Comparison of ENCODE assay signal across 19 cellular contexts in genomic region chr2:85711578-85712060, GRCh38. TPM values are rescaled to one million over a fixed set of nuclear protein-coding genes. Genes with fewer than 3 reads are reported as not detected.
DNase-seq lines count a peak whose midpoint lies in the region; TF ChIP-seq lines count a peak whose summit lies in the region.
"Had no signal": no experiment of that assay in that cellular context is flagged by ENCODE, and none has a peak within 500 bp of the region (broad histone marks: within the 10 kb centered on the region; RNA-seq: fewer than 3 reads in every experiment).

No MANE protein-coding gene starts in this region.

- no peak for TF ChIP-seq CTCF in dorsolateral prefrontal cortex (IDR thresholded peaks at IDR 0.05 in 54 of 56, conservative IDR thresholded peaks at IDR 0.05 in 2 of 56; ENCODE audit: low read depth in 1 of 56, partially characterized antibody in 56 of 56)
- no peak for TF ChIP-seq CTCF in osteoblast (IDR thresholded peaks at IDR 0.05; ENCODE audit: extremely low read depth, low read depth, low read length)
- TF ChIP-seq CTCF in tibial artery (IDR thresholded peaks at IDR 0.05): no peak

- H3K79me2 ChIP-seq in osteoblast (ENCODE audit: insufficient read depth, low read length): no peaks in the 10 kb centered on the region

- H3K27ac ChIP-seq in dorsolateral prefrontal cortex: peak overlapping the region in 55 of 59 donors; percentile 38 to 91 (median 83)
- no peak overlapping the region for H3K27ac ChIP-seq in osteoblast (ENCODE audit: low read depth, low read length)
- H3K27ac ChIP-seq in tibial artery: peak overlapping the region; percentile 35 to 39

- H2AFZ ChIP-seq in osteoblast (ENCODE audit: low read length): no peak overlapping the region

- DNase-seq in UCSD-AML1 (lab: John Stamatoyannopoulos, UW; ENCODE audit: unreplicated experiment) (peak; percentile 49), dorsolateral prefrontal cortex (no peak), osteoblast (ENCODE audit: insufficient read length, low spot score, missing footprints) (peak; percentile 15), tibial artery (peak in 1 of 2 donors; percentile 65), inferior parietal cortex (ENCODE audit: extremely low spot score) (no peak), NCI-H82 treated with DMSO at 0.1 percent for 48 hours (lab: John Stamatoyannopoulos, UW; ENCODE audit: unreplicated experiment) (no peak)
- no peak for DNase-seq in stimulated activated CD4-positive, alpha-beta T cell treated with anti-CD3 and anti-CD28 coated beads, Interleukin-4, amount 100 ng/mL, for 4 hours
- DNase-seq: activated B cell treated with CpG ODN at 0.5 μM for 24 hours; activated naive CD4-positive, alpha-beta T cell; CD4-positive, alpha-beta T cell; foreskin melanocyte; NCI-H1694 treated with DMSO at 0.1 percent for 48 hours; NCI-H526; retina; stimulated activated CD4-positive, alpha-beta T cell treated with anti-CD3 and anti-CD28 coated beads, Interleukin-4, amount 100 ng/mL, for 1 hour; stimulated activated naive B cell treated with anti-CD40 and anti-IgM and Interleukin-4, amounts not matched to agents 10 μg/mL and 1 μg/mL and 100 μg/mL, for 72 hours had no signal

- H4K20me1 ChIP-seq in osteoblast (ENCODE audit: insufficient read depth, low read length): no peaks in the 10 kb centered on the region

- H3K4me2 ChIP-seq in osteoblast (ENCODE audit: insufficient read depth, low read length): no peak overlapping the region

- H3K4me3 ChIP-seq in dorsolateral prefrontal cortex (no peak overlapping the region), osteoblast (ENCODE audit: insufficient read depth, low read length) (no peak overlapping the region), tibial artery (no peak overlapping the region)
- H3K4me3 ChIP-seq: GM12878 had no signal

- H3K27me3 ChIP-seq in dorsolateral prefrontal cortex (no peaks in the 10 kb centered on the region), osteoblast (ENCODE audit: insufficient read depth, low read length) (peaks cover 5% of the 10 kb centered on the region), tibial artery (no peaks in the 10 kb centered on the region)

- H3K4me1 ChIP-seq in osteoblast (ENCODE audit: insufficient read depth, low read length): peaks cover 19% of the 10 kb centered on the region
- H3K4me1 ChIP-seq in tibial artery: peaks cover 0 to 41% (median 15%) of the 10 kb centered on the region in 4 donors

- H3K9me3 ChIP-seq in osteoblast (ENCODE audit: low read depth, low read length): no peaks in the 10 kb centered on the region
- no peaks in the 10 kb centered on the region for H3K9me3 ChIP-seq in tibial artery

- intact Hi-C loops in dorsolateral prefrontal cortex (cut with DNase I) (no loop called here), tibial artery (cut with DNase I; ENCODE audit: low total_unique reads) (no loop called here)

- no peaks in the 10 kb centered on the region for H3K36me3 ChIP-seq in osteoblast (ENCODE audit: insufficient read depth, low read length)
- H3K36me3 ChIP-seq in tibial artery: no peaks in the 10 kb centered on the region

RNA-seq across cellular contexts. Expression of gene GNLY, which starts 17.5 kb away (rescaled TPM):
- 10 to 100 TPM in 6 of 120 experiments, 1 to 10 TPM in 105, under 1 TPM in 7, not detected in 2; 0.48 to 16.9 (median 3.9) TPM for total RNA-seq in dorsolateral prefrontal cortex
- total RNA-seq in osteoblast: not detected in 2 replicates
- total RNA-seq: Daoy had no signal

RNA-seq across cellular contexts. Expression of gene ATOH8, which starts 42.2 kb away (rescaled TPM):
- total RNA-seq in dorsolateral prefrontal cortex: 10 to 100 TPM in 97 of 120 experiments, 1 to 10 TPM in 23; 4.6 to 58.9 (median 14.7) TPM
- 18.6 and 35.1 TPM in 2 replicates for total RNA-seq in osteoblast
- total RNA-seq: activated B cell treated with CpG ODN at 0.5 μM for 24 hours; CD4-positive, alpha-beta T cell; GM12878 had no signal

RNA-seq across cellular contexts. Expression of gene SFTPB, which starts 43.6 kb away (rescaled TPM):
- total RNA-seq in dorsolateral prefrontal cortex (not detected), osteoblast (not detected in 2 replicates)
- total RNA-seq: activated B cell treated with CpG ODN at 0.5 μM for 24 hours; CD4-positive, alpha-beta T cell; Daoy; myocyte had no signal

Comparison
In these comparisons a context has a peak if more than half of its experiments do, and no peak if none do; other contexts are left out.
1. DNase-seq: peak in UCSD-AML1 (single experiment) and osteoblast (single experiment); none in dorsolateral prefrontal cortex (0 of 10), stimulated activated CD4-positive, alpha-beta T cell treated with anti-CD3 and anti-CD28 coated beads, Interleukin-4, amount 100 ng/mL, for 4 hours (0 of 2), inferior parietal cortex (single experiment) and NCI-H82 treated with DMSO at 0.1 percent for 48 hours (single experiment).